9 cellular contexts compared by ENCODE assay signal in genomic region chr4:85475631-85476233, GRCh38. TPM values are rescaled to one million over a fixed set of nuclear protein-coding genes. Genes with fewer than 3 reads are reported as not detected.
DNase-seq lines count a peak whose midpoint lies in the region; ATAC-seq and TF ChIP-seq lines count a peak whose summit lies in the region.
"Had no signal": no experiment of that assay in that cellular context is flagged by ENCODE, and none has a peak within 500 bp of the region (broad histone marks: within the 10 kb centered on the region; RNA-seq: fewer than 3 reads in every experiment).

No MANE protein-coding gene starts in this region.

- H3K79me1 ChIP-seq in trophoblast cell (ENCODE audit: low read length): peaks cover 13% of the 10 kb centered on the region

- no peaks in the 10 kb centered on the region for H3K27me3 ChIP-seq in trophoblast cell (ENCODE audit: insufficient read depth, low read length)

- no peak overlapping the region for H2AK5ac ChIP-seq in trophoblast cell (ENCODE audit: low read length)

- no peak overlapping the region for H3K23ac ChIP-seq in trophoblast cell (ENCODE audit: low read length)

- no peak overlapping the region for H2BK12ac ChIP-seq in trophoblast cell (ENCODE audit: low read length)

- H2BK5ac ChIP-seq in trophoblast cell (ENCODE audit: low read depth, low read length, poor library complexity): peak overlapping the region; percentile 92

- no peak for TF ChIP-seq CTCF in GM12875 (IDR thresholded peaks at IDR 0.05; ENCODE audit: borderline replicate concordance, insufficient read depth, low read depth, low read length)
- TF ChIP-seq CTCF in fibroblast of the aortic adventitia (IDR thresholded peaks at IDR 0.05; ENCODE audit: insufficient read depth, low read length): no peak

- peak overlapping the region; percentile 90 for H2BK120ac ChIP-seq in trophoblast cell (ENCODE audit: insufficient read depth, low read length, poor library complexity)

- WGBS in trophoblast cell (ENCODE audit: extremely low coverage, insufficient coverage, insufficient read length): no CpG with 5 or more reads among the region's 21 CpGs

- H3K9me3 ChIP-seq in trophoblast cell (ENCODE audit: insufficient read depth, low read depth, low read length): no peaks in the 10 kb centered on the region

- peak overlapping the region; percentile 92 for H3K4me2 ChIP-seq in trophoblast cell (ENCODE audit: low read length)

- DNase-seq in RPMI7951 (ENCODE audit: low read depth) (peak; percentile 23), fibroblast of the aortic adventitia (ENCODE audit: low read depth) (peak; percentile 39), trophoblast cell (peak; percentile 36 to 52), GM19240 (ENCODE audit: insufficient read length, low spot score) (no peak)
- no peak for DNase-seq in activated CD4-positive, CD25-positive, alpha-beta regulatory T cell (lab: John Stamatoyannopoulos, UW)
- DNase-seq in stimulated activated CD4-positive, alpha-beta T cell treated with anti-CD3 and anti-CD28 coated beads, Interleukin-2, amount 100 ng/mL, for 48 hours: no peak
- DNase-seq: activated CD4-positive, alpha-beta T cell treated with anti-CD3 and anti-CD28 coated beads, Interleukin-2, amount 50 U/mL, for 1 hour had no signal

- peak overlapping the region; percentile 64 for H3K4me3 ChIP-seq in GM12875 (ENCODE audit: low read depth, low read length)
- H3K4me3 ChIP-seq in fibroblast of the aortic adventitia (ENCODE audit: low read depth, low read length): peak overlapping the region; percentile 78
- H3K4me3 ChIP-seq in trophoblast cell (ENCODE audit: low read depth, low read length): peak overlapping the region; percentile 74

- no peak overlapping the region for H2AFZ ChIP-seq in trophoblast cell (ENCODE audit: insufficient read depth, low read length, poor library complexity)

- no peak overlapping the region for H4K12ac ChIP-seq in trophoblast cell (ENCODE audit: low read depth, low read length)

- ATAC-seq in GM18909 (IDR thresholded peaks at IDR 0.05; ENCODE audit: poor library complexity, unreplicated experiment): no peak

- no peak overlapping the region for H3K9ac ChIP-seq in trophoblast cell (ENCODE audit: low read length)

- peak overlapping the region; percentile 90 for H4K91ac ChIP-seq in trophoblast cell (ENCODE audit: low read depth, low read length)

- peak overlapping the region; percentile 78 for H3K18ac ChIP-seq in trophoblast cell (ENCODE audit: low read length)

- no peak overlapping the region for H3K4ac ChIP-seq in trophoblast cell (ENCODE audit: low read depth, low read length)

- H3K36me3 ChIP-seq in trophoblast cell (ENCODE audit: control insufficient read depth in 1 of 2, insufficient read depth in 2 of 2, low read length in 2 of 2): no peaks in the 10 kb centered on the region

- H3K27ac ChIP-seq in trophoblast cell (ENCODE audit: low read depth, low read length): peak overlapping the region; percentile 97

- no peak overlapping the region for H4K8ac ChIP-seq in trophoblast cell (ENCODE audit: low read depth, low read length)

- H3K4me1 ChIP-seq in trophoblast cell (ENCODE audit: control insufficient read depth in 1 of 2, insufficient read depth in 2 of 2, low read length in 2 of 2): peaks cover 0 to 14% of the 10 kb centered on the region in 2 experiments

- H3K79me2 ChIP-seq in trophoblast cell (ENCODE audit: control insufficient read depth, insufficient read depth, low read length, poor library complexity): peaks cover 6% of the 10 kb centered on the region

- H3K14ac ChIP-seq in trophoblast cell (ENCODE audit: low read length): no peak overlapping the region

RNA-seq across cellular contexts. Expression of gene ARHGAP24, which starts 0.8 kb away (rescaled TPM):
- total RNA-seq in RPMI7951 (2014; rRNA removed; shearing (Covaris generic)): 12.5 and 16.0 TPM in 2 replicates
- 67.6 and 104 TPM in 2 replicates for total RNA-seq in fibroblast of the aortic adventitia (ENCODE audit: low replicate concordance)
- polyA plus RNA-seq in trophoblast cell (2013): 24.0 and 25.9 TPM in 2 replicates

Comparison
In these comparisons a context has a peak if more than half of its experiments do, and no peak if none do; other contexts are left out.
1. DNase-seq: peak in RPMI7951 (single experiment), fibroblast of the aortic adventitia (single experiment) and trophoblast cell (2 of 2); none in activated CD4-positive, CD25-positive, alpha-beta regulatory T cell (0 of 4), GM19240 (single experiment) and stimulated activated CD4-positive, alpha-beta T cell treated with anti-CD3 and anti-CD28 coated beads, Interleukin-2, amount 100 ng/mL, for 48 hours (0 of 2).
2. Peak in every context shown above with its lines, with median percentiles within 50 percentile points of each other: H3K4me3 ChIP-seq.